In the genomic region with DNA sequence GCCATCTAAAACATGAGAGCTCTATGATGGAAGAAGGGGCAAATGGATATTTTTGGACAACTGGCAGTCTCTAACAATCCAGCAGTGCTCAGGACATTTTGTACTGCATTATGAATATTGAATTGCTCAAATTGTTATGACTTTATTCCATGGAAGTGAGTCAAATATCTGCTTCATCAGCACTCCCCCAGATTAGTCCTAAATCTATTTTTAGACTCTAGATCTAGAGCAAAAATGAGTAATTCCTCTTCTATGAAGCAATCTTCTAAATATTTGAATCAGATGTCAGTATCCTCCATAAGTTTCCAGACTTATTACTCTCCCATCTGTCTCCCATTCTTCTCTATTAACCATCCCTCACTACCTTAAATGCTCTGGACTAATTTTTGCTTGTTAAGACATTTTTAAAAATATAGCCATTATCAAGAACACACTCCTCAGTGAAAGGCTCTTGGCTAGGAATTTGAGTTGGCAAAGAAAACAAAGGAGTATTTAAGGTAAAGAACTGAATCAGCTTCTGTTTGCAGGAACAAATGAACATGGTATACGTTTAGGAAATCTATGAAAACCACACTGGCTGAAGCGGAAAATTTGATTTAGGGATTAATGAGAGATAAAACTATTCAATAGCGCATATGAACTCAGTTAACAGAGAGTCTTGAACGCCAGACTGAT, we compare ENCODE assay signal across 17 cellular contexts.
DNase-seq lines count a peak whose midpoint lies in the region; ATAC-seq and TF ChIP-seq lines count a peak whose summit lies in the region.
"Had no signal": no experiment of that assay in that cellular context is flagged by ENCODE, and none has a peak within 500 bp of the region (broad histone marks: within the 10 kb centered on the region; RNA-seq: fewer than 3 reads in every experiment).

No MANE protein-coding gene starts in this region.

- peak; percentile 14 to 38 for ATAC-seq in activated T-cell treated with anti-CD3 and anti-CD28 coated beads, Interleukin-2, amount 50 U/mL, for 4 hours
- ATAC-seq: Right ventricle myocardium inferior had no signal

- no peaks in the 10 kb centered on the region for H3K36me3 Mint-ChIP-seq in activated T-cell treated with anti-CD3 and anti-CD28 coated beads, Interleukin-2, amount 50 U/mL, for 4 hours (ENCODE audit: insufficient read depth)
- H3K36me3 Mint-ChIP-seq: immature natural killer cell had no signal

- no peak overlapping the region for H3K27ac ChIP-seq in colonic mucosa
- H3K27ac ChIP-seq: esophagus squamous epithelium, testis had no signal

- intact Hi-C loops in colonic mucosa (cut with DNase I), result no loop called here

- in situ Hi-C loops in SK-MEL-5 (cut with HindIII; ENCODE audit: low pct_unique_long_range_greater_than_20kb, low sequenced_read_pairs), result no loop called here

- no peaks in the 10 kb centered on the region for H3K27me3 Mint-ChIP-seq in activated T-cell treated with anti-CD3 and anti-CD28 coated beads, Interleukin-2, amount 50 U/mL, for 4 hours (ENCODE audit: low read depth)

- H3K9me3 ChIP-seq in BE2C (no peaks in the 10 kb centered on the region), colonic mucosa (no peaks in the 10 kb centered on the region)
- H3K9me3 ChIP-seq: esophagus squamous epithelium, testis had no signal

- TF ChIP-seq CTCF in fibroblast of mammary gland (conservative IDR thresholded peaks at IDR 0.05; ENCODE audit: control insufficient read depth, insufficient read depth, low read depth, low read length) (no peak), BE2C (IDR thresholded peaks at IDR 0.05; ENCODE audit: low read depth, low read length) (no peak), colonic mucosa (IDR thresholded peaks at IDR 0.05) (no peak)

- no peak overlapping the region for H3K9ac ChIP-seq in colonic mucosa (ENCODE audit: low read depth in 2 of 2, low read length in 2 of 2)

- H3K9me3 Mint-ChIP-seq in activated T-cell treated with anti-CD3 and anti-CD28 coated beads, Interleukin-2, amount 50 U/mL, for 4 hours, result no peaks in the 10 kb centered on the region

- H3K4me3 ChIP-seq in fibroblast of mammary gland (ENCODE audit: control insufficient read depth, low read depth, low read length) (no peak overlapping the region), BE2C (ENCODE audit: low read depth, low read length) (no peak overlapping the region), colonic mucosa (no peak overlapping the region)
- H3K4me3 ChIP-seq: esophagus squamous epithelium, testis had no signal

- H3K27me3 ChIP-seq in BE2C, result peaks cover 8% of the 10 kb centered on the region; the same call in 1 of the 2 replicates
- no peaks in the 10 kb centered on the region for H3K27me3 ChIP-seq in colonic mucosa
- H3K27me3 ChIP-seq: esophagus squamous epithelium, testis had no signal

- H3K4me3 Mint-ChIP-seq in activated T-cell treated with anti-CD3 and anti-CD28 coated beads, Interleukin-2, amount 50 U/mL, for 4 hours, result no peak overlapping the region
- H3K4me3 Mint-ChIP-seq: immature natural killer cell had no signal

- H3K4me1 Mint-ChIP-seq in activated T-cell treated with anti-CD3 and anti-CD28 coated beads, Interleukin-2, amount 50 U/mL, for 4 hours (ENCODE audit: low read depth), result no peaks in the 10 kb centered on the region
- H3K4me1 Mint-ChIP-seq: immature natural killer cell had no signal

- no peak for DNase-seq in activated T-cell treated with anti-CD3 and anti-CD28 coated beads, Interleukin-2, amount 50 U/mL, for 4 hours
- DNase-seq in activated T-cell treated with anti-CD3 and anti-CD28 coated beads for 4 hours (no peak), SK-MEL-5 (ENCODE audit: low read depth, low spot score) (peak; percentile 58), fibroblast of mammary gland (ENCODE audit: low read depth) (peak; percentile 84), NCI-H2227 (lab: John Stamatoyannopoulos, UW; ENCODE audit: unreplicated experiment) (no peak), BE2C (no peak), cerebellum (ENCODE audit: low spot score) (no peak), colonic mucosa (no peak)
- DNase-seq: activated naive CD4-positive, alpha-beta T cell; DMS53; esophagus squamous epithelium; immature natural killer cell; KG1; NCI-H1694 treated with DMSO at 0.1 percent for 48 hours; NCI-H82; testis had no signal

- H3K4me1 ChIP-seq in BE2C (no peaks in the 10 kb centered on the region), colonic mucosa (no peaks in the 10 kb centered on the region)
- H3K4me1 ChIP-seq: esophagus squamous epithelium, testis had no signal

- H3K36me3 ChIP-seq in BE2C (no peaks in the 10 kb centered on the region), colonic mucosa (no peaks in the 10 kb centered on the region)
- H3K36me3 ChIP-seq: esophagus squamous epithelium had no signal

Comparison
In these comparisons a context has a peak if more than half of its experiments do, and no peak if none do; other contexts are left out.
1. DNase-seq: peak in SK-MEL-5 (single experiment) and fibroblast of mammary gland (single experiment); none in activated T-cell treated with anti-CD3 and anti-CD28 coated beads, Interleukin-2, amount 50 U/mL, for 4 hours (single experiment), activated T-cell treated with anti-CD3 and anti-CD28 coated beads for 4 hours (single experiment), NCI-H2227 (single experiment), BE2C (single experiment), cerebellum (single experiment) and colonic mucosa (single experiment).